35 cellular contexts compared by ENCODE assay signal in genomic region chr15:82995076-82995475, GRCh38.
"Had no signal": no experiment of that assay in that cellular context is flagged by ENCODE, and none has a peak within 500 bp of the region (broad histone marks: within the 10 kb centered on the region; RNA-seq: fewer than 3 reads in every experiment).

No MANE protein-coding gene starts in this region.

- H3K9me3 Mint-ChIP-seq: activated CD4-positive, alpha-beta memory T cell treated with anti-CD3 and anti-CD28 coated beads for 36 hours; activated CD4-positive, alpha-beta T cell treated with anti-CD3 and anti-CD28 coated beads, Interleukin-2, amount 10 ng/mL, durations not matched to agents 24 days and 14 days; activated naive CD4-positive, alpha-beta T cell treated with anti-CD3 and anti-CD28 coated beads for 36 hours; activated naive CD4-positive, alpha-beta T cell treated with anti-CD3 and anti-CD28 coated beads, Interleukin-2, amount 50 U/mL, for 72 hours; activated naive CD8-positive, alpha-beta T cell treated with anti-CD3 and anti-CD28 coated beads, Interleukin-2, amount 10 ng/mL, durations not matched to agents 7 days and 5 days; activated T-helper 1 cell treated with anti-CD3 and anti-CD28 coated beads, Interleukin-12 subunit alpha, Interleukin-12 subunit beta, Interleukin-2, Interleukin-4 antibody, amounts not matched to agents 30 ng/mL and 10 ng/mL and 1 ng/mL, durations not matched to agents 14 hours and 24 hours and 36 hours; activated T-helper 2 cell treated with anti-CD3 and anti-CD28 coated beads, Interferon-gamma antibody, Interleukin-2, Interleukin-4, amounts not matched to agents 10 μg/mL and 5 μg/mL and 100 μg/mL, durations not matched to agents 14 hours and 24 hours and 36 hours; brain; T-helper 2 cell treated with Interferon-gamma antibody and Interleukin-4, amounts not matched to agents 5 μg/mL and 100 μg/mL, for 36 hours had no signal

- H3K27me3 ChIP-seq: ascending aorta, breast epithelium, cardiac muscle cell, colonic mucosa, esophagus squamous epithelium, gastroesophageal sphincter had no signal

- ATAC-seq: activated CD4-positive, alpha-beta T cell treated with anti-CD3 and anti-CD28 coated beads for 36 hours; activated CD8-positive, alpha-beta memory T cell treated with anti-CD3 and anti-CD28 coated beads, Interleukin-2, amount 10 ng/mL, durations not matched to agents 7 days and 5 days; activated CD8-positive, alpha-beta T cell treated with anti-CD3 and anti-CD28 coated beads, Interleukin-2, amount 10 ng/mL, durations not matched to agents 7 days and 5 days; activated naive CD4-positive, alpha-beta T cell treated with anti-CD3 and anti-CD28 coated beads, Interleukin-2, amount 50 U/mL, for 72 hours; gastroesophageal sphincter; T-helper 17 cell had no signal

- H3K36me3 ChIP-seq: breast epithelium, colonic mucosa had no signal

- H3K4me3 Mint-ChIP-seq: activated CD4-positive, alpha-beta memory T cell treated with anti-CD3 and anti-CD28 coated beads for 36 hours; activated CD4-positive, alpha-beta T cell treated with anti-CD3 and anti-CD28 coated beads for 36 hours; activated CD4-positive, alpha-beta T cell treated with anti-CD3 and anti-CD28 coated beads, Interleukin-2, amount 10 ng/mL, durations not matched to agents 24 days and 14 days; activated CD8-positive, alpha-beta memory T cell treated with anti-CD3 and anti-CD28 coated beads, Interleukin-2, amount 10 ng/mL, durations not matched to agents 7 days and 5 days; activated CD8-positive, alpha-beta T cell treated with anti-CD3 and anti-CD28 coated beads, Interleukin-2, amount 10 ng/mL, durations not matched to agents 7 days and 5 days; activated naive CD4-positive, alpha-beta T cell treated with anti-CD3 and anti-CD28 coated beads for 36 hours; activated naive CD8-positive, alpha-beta T cell treated with anti-CD3 and anti-CD28 coated beads, Interleukin-2, amount 10 ng/mL, durations not matched to agents 7 days and 5 days; activated T-helper 1 cell treated with anti-CD3 and anti-CD28 coated beads, Interleukin-12 subunit alpha, Interleukin-12 subunit beta, Interleukin-2, Interleukin-4 antibody, amounts not matched to agents 30 ng/mL and 10 ng/mL and 1 ng/mL, durations not matched to agents 14 hours and 24 hours and 36 hours; brain; T-helper 17 cell; T-helper 2 cell treated with Interferon-gamma antibody and Interleukin-4, amounts not matched to agents 5 μg/mL and 100 μg/mL, for 36 hours had no signal

- H3K27ac ChIP-seq: ascending aorta, breast epithelium, cardiac muscle cell, colonic mucosa, epithelial cell of prostate, esophagus squamous epithelium, gastroesophageal sphincter had no signal

- H3K27me3 Mint-ChIP-seq: activated CD4-positive, alpha-beta memory T cell treated with anti-CD3 and anti-CD28 coated beads for 36 hours; activated CD4-positive, alpha-beta T cell treated with anti-CD3 and anti-CD28 coated beads for 36 hours; activated CD4-positive, alpha-beta T cell treated with anti-CD3 and anti-CD28 coated beads, Interleukin-2, amount 10 ng/mL, durations not matched to agents 24 days and 14 days; activated CD8-positive, alpha-beta memory T cell treated with anti-CD3 and anti-CD28 coated beads, Interleukin-2, amount 10 ng/mL, durations not matched to agents 7 days and 5 days; activated naive CD8-positive, alpha-beta T cell treated with anti-CD3 and anti-CD28 coated beads, Interleukin-2, amount 10 ng/mL, durations not matched to agents 7 days and 5 days; brain; T-helper 17 cell had no signal

- FAIRE-seq: endometrium, endothelial cell of umbilical vein had no signal

- H3K27ac Mint-ChIP-seq: activated CD4-positive, alpha-beta memory T cell treated with anti-CD3 and anti-CD28 coated beads for 36 hours; activated CD4-positive, alpha-beta T cell treated with anti-CD3 and anti-CD28 coated beads for 36 hours; activated CD4-positive, alpha-beta T cell treated with anti-CD3 and anti-CD28 coated beads, Interleukin-2, amount 10 ng/mL, durations not matched to agents 24 days and 14 days; activated CD8-positive, alpha-beta memory T cell treated with anti-CD3 and anti-CD28 coated beads, Interleukin-2, amount 10 ng/mL, durations not matched to agents 7 days and 5 days; activated CD8-positive, alpha-beta T cell treated with anti-CD3 and anti-CD28 coated beads, Interleukin-2, amount 10 ng/mL, durations not matched to agents 7 days and 5 days; activated naive CD4-positive, alpha-beta T cell treated with anti-CD3 and anti-CD28 coated beads for 36 hours; activated naive CD8-positive, alpha-beta T cell treated with anti-CD3 and anti-CD28 coated beads, Interleukin-2, amount 10 ng/mL, durations not matched to agents 7 days and 5 days; activated T-helper 1 cell treated with anti-CD3 and anti-CD28 coated beads, Interleukin-12 subunit alpha, Interleukin-12 subunit beta, Interleukin-2, Interleukin-4 antibody, amounts not matched to agents 30 ng/mL and 10 ng/mL and 1 ng/mL, durations not matched to agents 14 hours and 24 hours and 36 hours; activated T-helper 2 cell treated with anti-CD3 and anti-CD28 coated beads, Interferon-gamma antibody, Interleukin-2, Interleukin-4, amounts not matched to agents 10 μg/mL and 5 μg/mL and 100 μg/mL, durations not matched to agents 14 hours and 24 hours and 36 hours; T-helper 17 cell; T-helper 2 cell treated with Interferon-gamma antibody and Interleukin-4, amounts not matched to agents 5 μg/mL and 100 μg/mL, for 36 hours had no signal

- H3K4me3 ChIP-seq: ascending aorta, breast epithelium, cardiac muscle cell, colonic mucosa, esophagus squamous epithelium, gastroesophageal sphincter had no signal

- H3K4me1 ChIP-seq: breast epithelium, colonic mucosa had no signal

- DNase-seq: activated CD4-positive, alpha-beta memory T cell treated with anti-CD3 and anti-CD28 coated beads for 36 hours; activated CD4-positive, alpha-beta T cell treated with anti-CD3 and anti-CD28 coated beads for 36 hours; activated CD4-positive, alpha-beta T cell treated with anti-CD3 and anti-CD28 coated beads, Interleukin-2, amount 10 ng/mL, durations not matched to agents 24 days and 14 days; activated CD4-positive, CD25-positive, alpha-beta regulatory T cell; activated CD4-positive, CD25-positive, alpha-beta regulatory T cell treated with anti-CD3 and anti-CD28 coated beads, Interleukin-2, amount 50 U/mL, for 72 hours; activated CD8-positive, alpha-beta memory T cell treated with anti-CD3 and anti-CD28 coated beads, Interleukin-2, amount 10 ng/mL, durations not matched to agents 7 days and 5 days; activated CD8-positive, alpha-beta memory T cell treated with anti-CD3 and anti-CD28 coated beads, Interleukin-2, amount 50 U/mL, for 4 hours; activated CD8-positive, alpha-beta T cell treated with anti-CD3 and anti-CD28 coated beads, Interleukin-2, amount 10 ng/mL, durations not matched to agents 7 days and 5 days; activated effector memory CD4-positive, alpha-beta T cell treated with anti-CD3 and anti-CD28 coated beads, Interleukin-2, amount 50 U/mL, for 16 hours; activated naive CD4-positive, alpha-beta T cell treated with anti-CD3 and anti-CD28 coated beads for 36 hours; activated naive CD8-positive, alpha-beta T cell treated with anti-CD3 and anti-CD28 coated beads, Interleukin-2, amount 10 ng/mL, durations not matched to agents 7 days and 5 days; activated T-cell treated with anti-CD3 and anti-CD28 coated beads, Interleukin-2, amount 50 U/mL, for 1 hour; activated T-cell treated with anti-CD3 and anti-CD28 coated beads, Interleukin-2, amount 50 U/mL, for 48 hours; central memory CD4-positive, alpha-beta T cell; cerebellar nuclear complex; colonic mucosa; effector CD8-positive, alpha-beta T cell; esophagus squamous epithelium; foreskin melanocyte; head of caudate nucleus; T-helper 1 cell; T-helper 17 cell; T1000 had no signal

- H3K9me3 ChIP-seq: ascending aorta, breast epithelium, colonic mucosa, esophagus squamous epithelium, gastroesophageal sphincter had no signal
